In genomic region chr12:25825494-25825893, GRCh38 we compare ENCODE assay signal across 2 cellular contexts.
TF ChIP-seq lines count a peak whose summit lies in the region.

No MANE protein-coding gene starts in this region.

TF ChIP-seq in IMR-90, 13 proteins besides CTCF, POLR2A, EP300 and RAD21:
- no peak for TF ChIP-seq CEBPB (IDR thresholded peaks at IDR 0.05; ENCODE audit: low read depth, low read length)
- no peak for TF ChIP-seq FOS (IDR thresholded peaks at IDR 0.05; ENCODE audit: low read depth, low read length)
- no peak for TF ChIP-seq NFE2L2 (IDR thresholded peaks at IDR 0.05; ENCODE audit: low read depth, low read length)
- no peak for TF ChIP-seq MAZ (IDR thresholded peaks at IDR 0.05; ENCODE audit: borderline replicate concordance, low read depth, low read length)
- TF ChIP-seq MXI1 (IDR thresholded peaks at IDR 0.05; ENCODE audit: borderline replicate concordance, low read depth, low read length): no peak
- TF ChIP-seq USF2 (IDR thresholded peaks at IDR 0.05; ENCODE audit: low read depth, low read length): no peak
- no peak for TF ChIP-seq RFX5 (IDR thresholded peaks at IDR 0.05; ENCODE audit: low read depth, low read length)
- no peak for TF ChIP-seq BHLHE40 (IDR thresholded peaks at IDR 0.05; ENCODE audit: low read depth, low read length)
- TF ChIP-seq SMC3 (IDR thresholded peaks at IDR 0.05; ENCODE audit: low read depth, low read length): no peak
- TF ChIP-seq CHD1 (IDR thresholded peaks at IDR 0.05; ENCODE audit: low read depth, low read length): no peak
- TF ChIP-seq MAFK (IDR thresholded peaks at IDR 0.05; ENCODE audit: low read depth, low read length): no peak
- no peak for TF ChIP-seq RCOR1 (IDR thresholded peaks at IDR 0.05; ENCODE audit: insufficient replicate concordance, low read length)
- TF ChIP-seq ELK1 (IDR thresholded peaks at IDR 0.05; ENCODE audit: borderline replicate concordance, low read depth, low read length): no peak
TF ChIP-seq in IMR-90: peak in this region for 0.

TF ChIP-seq in K562, 482 proteins besides CTCF, POLR2A, EP300 and RAD21:
- TF ChIP-seq MLLT1 (IDR thresholded peaks at IDR 0.05): no peak
- TF ChIP-seq DEAF1 (CRISPR knock-in tag; IDR thresholded peaks at IDR 0.05): peak; percentile 68
